Comparison of ENCODE assay signal across 9 cellular contexts in genomic region chr1:111481387-111482221, GRCh38. TPM values are rescaled to one million over a fixed set of nuclear protein-coding genes. Genes with fewer than 3 reads are reported as not detected.
DNase-seq lines count a peak whose midpoint lies in the region; ATAC-seq and TF ChIP-seq lines count a peak whose summit lies in the region.
"Had no signal": no experiment of that assay in that cellular context is flagged by ENCODE, and none has a peak within 500 bp of the region (broad histone marks: within the 10 kb centered on the region; RNA-seq: fewer than 3 reads in every experiment).

No MANE protein-coding gene starts in this region.

- H3K4me3 ChIP-seq in DOHH2 (ENCODE audit: low read length) (no peak overlapping the region), Panc1 (ENCODE audit: low read depth in 2 of 2, low read length in 2 of 2) (no peak overlapping the region), neutrophil (ENCODE audit: low read depth in 1 of 2, low read length in 1 of 2) (no peak overlapping the region)

- H4K20me1 ChIP-seq in DOHH2 (ENCODE audit: control insufficient read depth, insufficient read depth, low read depth, low read length), result no peaks in the 10 kb centered on the region

- POLR2A ChIA-PET in Panc1 (lab: Charles Lee), result no interaction called here

- H3K9me2 ChIP-seq in DOHH2 (replicated peaks; ENCODE audit: control insufficient read depth, low read length), result no peaks in the 10 kb centered on the region

- H3K36me3 ChIP-seq in DOHH2 (ENCODE audit: control insufficient read depth, low read length) (peaks cover 4% of the 10 kb centered on the region; the same call in 1 of the 2 replicates), Panc1 (ENCODE audit: control insufficient read depth, insufficient read depth, low read length) (no peaks in the 10 kb centered on the region), neutrophil (peaks cover 5% of the 10 kb centered on the region)

- in situ Hi-C loops in Panc1 (cut with HindIII; ENCODE audit: low pct_unique_long_range_greater_than_20kb, low sequenced_read_pairs), result no loop called here

- peak in 64 of 76 experiments; percentile 7 to 76 (median 51) for DNase-seq in HUDEP-2 (lab: John Stamatoyannopoulos, UW; ENCODE audit: unreplicated experiment in 76 of 76)
- DNase-seq in Panc1 (ENCODE audit: low read depth, low spot score), result peak; percentile 46
- peak; percentile 44 for DNase-seq in activated effector memory CD4-positive, alpha-beta T cell treated with Interleukin-2 at 50 U/mL for 16 hours
- peak; percentile 56 for DNase-seq in foreskin melanocyte
- DNase-seq in type B pancreatic cell (ENCODE audit: extremely low spot score, unreplicated experiment), result no peak

- peak; percentile 91 for ATAC-seq in Panc1
- no peak for ATAC-seq in HG03442 (IDR thresholded peaks at IDR 0.05; ENCODE audit: unreplicated experiment)

- no peak overlapping the region for H3K27ac Mint-ChIP-seq in type B pancreatic cell

- H3K36me3 Mint-ChIP-seq in type B pancreatic cell, result no peaks in the 10 kb centered on the region

- H3K4me3 Mint-ChIP-seq in type B pancreatic cell, result no peak overlapping the region

- no peaks in the 10 kb centered on the region for H3K9me3 ChIP-seq in DOHH2 (ENCODE audit: control insufficient read depth, insufficient read depth, low read length)
- no peaks in the 10 kb centered on the region for H3K9me3 ChIP-seq in Panc1 (ENCODE audit: control insufficient read depth, insufficient read depth, low read depth, low read length)
- H3K9me3 ChIP-seq in neutrophil, result no peaks in the 10 kb centered on the region

- TF ChIP-seq CTCF in DOHH2 (IDR thresholded peaks at IDR 0.05; ENCODE audit: low read depth, low read length, poor library complexity, severe bottlenecking), result peak; percentile 67
- TF ChIP-seq CTCF in Panc1 (IDR thresholded peaks at IDR 0.05), result peak; percentile 70
- peak; percentile 80 for TF ChIP-seq CTCF in neutrophil (IDR thresholded peaks at IDR 0.05)
- TF ChIP-seq CTCF in type B pancreatic cell (conservative IDR thresholded peaks at IDR 0.05), result peak; percentile 78

- H3K27ac ChIP-seq in DOHH2 (ENCODE audit: low read depth, low read length) (no peak overlapping the region), Panc1 (ENCODE audit: low read length) (no peak overlapping the region), neutrophil (peak overlapping the region; percentile 77)

- no peaks in the 10 kb centered on the region for H3K9me3 Mint-ChIP-seq in type B pancreatic cell

- H3K4me2 ChIP-seq in DOHH2 (ENCODE audit: low read length), result no peak overlapping the region

- H3K27me3 ChIP-seq in DOHH2 (ENCODE audit: control insufficient read depth, low read length) (no peaks in the 10 kb centered on the region), Panc1 (ENCODE audit: control insufficient read depth, insufficient read depth, low read length) (no peaks in the 10 kb centered on the region), neutrophil (no peaks in the 10 kb centered on the region)

- H3K4me1 ChIP-seq in DOHH2 (ENCODE audit: control insufficient read depth, low read length) (peaks cover 16% of the 10 kb centered on the region), Panc1 (ENCODE audit: control insufficient read depth, insufficient read depth, low read length) (no peaks in the 10 kb centered on the region), neutrophil (ENCODE audit: control insufficient read depth in 1 of 2, insufficient read depth in 1 of 2, low read depth in 1 of 2, low read length in 1 of 2) (peaks cover 39 to 56% of the 10 kb centered on the region in 2 experiments)

- peaks cover 5% of the 10 kb centered on the region for H3K4me1 Mint-ChIP-seq in type B pancreatic cell (ENCODE audit: unreplicated experiment)

- CTCF ChIA-PET in Panc1 (lab: Charles Lee), result interaction anchor here (0.6 to 1.3 kb wide), 14 partner anchors 9 to 888 kb away, joined by 3 to 13 read pairs (median 6); no protein-coding TSS in a partner anchor

- no peaks in the 10 kb centered on the region for H3F3A ChIP-seq in DOHH2 (ENCODE audit: control insufficient read depth, insufficient read depth)

- intact Hi-C loops in Panc1 (cut with micrococcal nuclease; ENCODE audit: unreplicated experiment), result loop anchor here (10.0 kb wide), 1 partner anchor 263 kb away; no protein-coding TSS in a partner anchor

- H3K27me3 Mint-ChIP-seq in type B pancreatic cell, result no peaks in the 10 kb centered on the region

- no TSS peak for BruUV-seq in Panc1 (replicated peaks; lab: Mats Ljungman, UMichigan)

- H3K79me2 ChIP-seq in DOHH2 (ENCODE audit: control insufficient read depth, low read length), result no peaks in the 10 kb centered on the region

RNA-seq across cellular contexts. Expression of gene C1orf162, which starts 7.8 kb away (rescaled TPM):
- total RNA-seq in Panc1 (2021; ENCODE audit: unreplicated experiment), result 0.41 TPM
- 0.10 TPM for polyA plus RNA-seq in Panc1 (2012; ENCODE audit: insufficient read length)
- total RNA-seq in type B pancreatic cell (ENCODE audit: low replicate concordance), result 0.95 and 2.1 TPM in 2 replicates

RNA-seq across cellular contexts. Expression of gene ADORA3, which starts 21.8 kb away (rescaled TPM):
- total RNA-seq in Panc1 (2021; ENCODE audit: unreplicated experiment) (not detected), type B pancreatic cell (ENCODE audit: low replicate concordance) (not detected in 2 replicates)
- not detected for polyA plus RNA-seq in Panc1 (2012; ENCODE audit: insufficient read length)

RNA-seq across cellular contexts. Expression of gene TMIGD3, which starts 21.8 kb away (rescaled TPM):
- total RNA-seq in Panc1 (2021; ENCODE audit: unreplicated experiment) (not detected), type B pancreatic cell (ENCODE audit: low replicate concordance) (not detected in 2 replicates)
- not detected for polyA plus RNA-seq in Panc1 (2012; ENCODE audit: insufficient read length)
- total RNA-seq: T-helper 2 cell treated with Interferon-gamma antibody and Interleukin-4, amounts not matched to agents 100 ng/mL and 5 ng/mL, for 36 hours had no signal

RNA-seq across cellular contexts. Expression of gene ATP5PB, which starts 32.3 kb away (rescaled TPM):
- total RNA-seq in Panc1 (2021; ENCODE audit: unreplicated experiment) (178 TPM), type B pancreatic cell (ENCODE audit: low replicate concordance) (242 and 272 TPM in 2 replicates)
- polyA plus RNA-seq in Panc1 (2012; ENCODE audit: insufficient read length), result 146 TPM

RNA-seq across cellular contexts. Expression of gene WDR77, which starts 32.5 kb away (rescaled TPM):
- total RNA-seq in Panc1 (2021; ENCODE audit: unreplicated experiment), result 49.9 TPM
- polyA plus RNA-seq in Panc1 (2012; ENCODE audit: insufficient read length), result 57.2 TPM
- total RNA-seq in type B pancreatic cell (ENCODE audit: low replicate concordance), result 33.0 and 42.8 TPM in 2 replicates
